ENCODE assay signal across 4 cellular contexts in genomic region chr3:169319316-169319715, GRCh38.
DNase-seq lines count a peak whose midpoint lies in the region; ATAC-seq, FAIRE-seq and TF ChIP-seq lines count a peak whose summit lies in the region.
"Not testable (repeated sequence)": the region's sequence is repeated elsewhere in the genome, so short reads cannot be mapped to it uniquely, and the experiment has no call there.

No MANE protein-coding gene starts in this region.

- not testable (repeated sequence) for H3K36me3 ChIP-seq in bronchial epithelial cell (ENCODE audit: control insufficient read depth, insufficient read depth, low read length)

- H3K4me3 Mint-ChIP-seq in progenitor cell of endocrine pancreas (ENCODE audit: low read depth), result not testable (repeated sequence)

- H3K27ac ChIP-seq in foreskin keratinocyte, result not testable (repeated sequence)

- DNase-seq in bronchial epithelial cell (ENCODE audit: low read depth) (peak; percentile 51), epithelial cell of esophagus (ENCODE audit: low read depth) (peak; percentile 28), foreskin keratinocyte (peak; percentile 13 to 51)
- not testable (repeated sequence) for DNase-seq in progenitor cell of endocrine pancreas (ENCODE audit: low spot score, unreplicated experiment)

- H3K27ac Mint-ChIP-seq in progenitor cell of endocrine pancreas, result peak overlapping the region; percentile 56

- FAIRE-seq in bronchial epithelial cell (lab: Jason Lieb, UNC), result not testable (repeated sequence)

- ATAC-seq in foreskin keratinocyte, result not testable (repeated sequence)

- TF ChIP-seq CTCF in bronchial epithelial cell (IDR thresholded peaks at IDR 0.05; ENCODE audit: insufficient read depth, low read length, severe bottlenecking); epithelial cell of esophagus (IDR thresholded peaks at IDR 0.05; ENCODE audit: insufficient read depth, low read depth, low read length, missing control alignments); foreskin keratinocyte (conservative IDR thresholded peaks at IDR 0.05); progenitor cell of endocrine pancreas (IDR thresholded peaks at IDR 0.05; ENCODE audit: unreplicated experiment): not testable (repeated sequence)

- H3K36me3 Mint-ChIP-seq in progenitor cell of endocrine pancreas (ENCODE audit: insufficient read depth), result peaks cover 23% of the 10 kb centered on the region

- peaks cover 21% of the 10 kb centered on the region for H3K4me1 Mint-ChIP-seq in progenitor cell of endocrine pancreas (ENCODE audit: low read depth)

- not testable (repeated sequence) for H3K27me3 ChIP-seq in bronchial epithelial cell (ENCODE audit: control insufficient read depth, insufficient read depth, low read length); foreskin keratinocyte

- not testable (repeated sequence) for H3K4me1 ChIP-seq in foreskin keratinocyte

- H3K27me3 Mint-ChIP-seq in progenitor cell of endocrine pancreas, result not testable (repeated sequence)

- H3K4me3 ChIP-seq in bronchial epithelial cell (ENCODE audit: low read depth, low read length); epithelial cell of esophagus (ENCODE audit: low read length): not testable (repeated sequence)

- H3K9me3 Mint-ChIP-seq in progenitor cell of endocrine pancreas (ENCODE audit: low read depth), result peaks cover 11% of the 10 kb centered on the region
